ENCODE assay signal across 9 cellular contexts in genomic region chr12:54370218-54370730, GRCh38. TPM values are rescaled to one million over a fixed set of nuclear protein-coding genes. Genes with fewer than 3 reads are reported as not detected.
DNase-seq lines count a peak whose midpoint lies in the region; ATAC-seq and TF ChIP-seq lines count a peak whose summit lies in the region.
"Had no signal": no experiment of that assay in that cellular context is flagged by ENCODE, and none has a peak within 500 bp of the region (broad histone marks: within the 10 kb centered on the region; RNA-seq: fewer than 3 reads in every experiment).

No MANE protein-coding gene starts in this region.

- intact Hi-C loops in CD14-positive monocyte (cut with micrococcal nuclease) (loop anchor here in 1 of 2 donors (5.0 kb wide), 1 partner anchor 33 kb away; no protein-coding TSS in a partner anchor), head of caudate nucleus (cut with DNase I) (no loop called here)

- TF ChIP-seq CTCF in CD14-positive monocyte (IDR thresholded peaks at IDR 0.05): peak; percentile 66

- peak overlapping the region in 1 of 7 donors; percentile 26 for H3K27ac Mint-ChIP-seq in CD14-positive monocyte
- no peak overlapping the region for H3K27ac Mint-ChIP-seq in activated T-cell treated with anti-CD3 and anti-CD28 coated beads, Interleukin-2, amount 50 U/mL, for 24 hours

- H3K27me3 Mint-ChIP-seq in CD14-positive monocyte (ENCODE audit: low read depth in 3 of 3): peaks cover 0 to 2% (median 0%) of the 10 kb centered on the region in 3 donors
- no peaks in the 10 kb centered on the region for H3K27me3 Mint-ChIP-seq in activated T-cell treated with anti-CD3 and anti-CD28 coated beads, Interleukin-2, amount 50 U/mL, for 24 hours
- H3K27me3 Mint-ChIP-seq: naive thymus-derived CD8-positive, alpha-beta T cell had no signal

- H3K4me1 Mint-ChIP-seq in CD14-positive monocyte: peaks cover 70% of the 10 kb centered on the region
- peaks cover 27% of the 10 kb centered on the region for H3K4me1 Mint-ChIP-seq in activated T-cell treated with anti-CD3 and anti-CD28 coated beads, Interleukin-2, amount 50 U/mL, for 24 hours (ENCODE audit: low read depth)

- peaks cover 0 to 2% (median 0%) of the 10 kb centered on the region in 7 donors for H3K9me3 Mint-ChIP-seq in CD14-positive monocyte
- no peaks in the 10 kb centered on the region for H3K9me3 Mint-ChIP-seq in activated T-cell treated with anti-CD3 and anti-CD28 coated beads, Interleukin-2, amount 50 U/mL, for 24 hours
- H3K9me3 Mint-ChIP-seq: naive thymus-derived CD8-positive, alpha-beta T cell had no signal

- peak; percentile 59 for DNase-seq in CD14-positive monocyte (ENCODE audit: low spot score)
- peak; percentile 70 for DNase-seq in activated T-cell treated with anti-CD3 and anti-CD28 coated beads, Interleukin-2, amount 50 U/mL, for 24 hours
- DNase-seq in head of caudate nucleus: peak in 40 of 42 donors; percentile 39 to 89 (median 74)
- DNase-seq in occipital lobe (lab: John Stamatoyannopoulos, UW): peak; percentile 69
- DNase-seq in HPDE6-E6E7 (ENCODE audit: extremely low spot score): no peak

- ATAC-seq in HG03025 (IDR thresholded peaks at IDR 0.05; ENCODE audit: low FRiP score, unreplicated experiment) (peak; percentile 43), HG03280 (IDR thresholded peaks at IDR 0.05; ENCODE audit: unreplicated experiment) (no peak), GM19324 (IDR thresholded peaks at IDR 0.05; ENCODE audit: low FRiP score, unreplicated experiment) (no peak)
- ATAC-seq: naive thymus-derived CD8-positive, alpha-beta T cell had no signal

- peaks cover 50 to 59% of the 10 kb centered on the region in 2 donors for H3K36me3 Mint-ChIP-seq in CD14-positive monocyte
- H3K36me3 Mint-ChIP-seq in activated T-cell treated with anti-CD3 and anti-CD28 coated beads, Interleukin-2, amount 50 U/mL, for 24 hours (ENCODE audit: low read depth): no peaks in the 10 kb centered on the region
- H3K36me3 Mint-ChIP-seq: naive thymus-derived CD8-positive, alpha-beta T cell had no signal

- H3K4me3 Mint-ChIP-seq in CD14-positive monocyte: no peak overlapping the region
- H3K4me3 Mint-ChIP-seq in activated T-cell treated with anti-CD3 and anti-CD28 coated beads, Interleukin-2, amount 50 U/mL, for 24 hours: peak overlapping the region; percentile 68

RNA-seq across cellular contexts. Expression of gene GPR84, which starts 6.0 kb away (rescaled TPM):
- polyA plus RNA-seq in CD14-positive monocyte: 1 to 10 TPM; 2.4 to 5.6 TPM
- total RNA-seq in occipital lobe: 0.16 TPM
- total RNA-seq: naive thymus-derived CD8-positive, alpha-beta T cell had no signal
- polyA plus RNA-seq: naive thymus-derived CD8-positive, alpha-beta T cell had no signal

RNA-seq across cellular contexts. Expression of gene ZNF385A, which starts 14.3 kb away (rescaled TPM):
- 10 to 100 TPM; 53.9 to 78.3 TPM for polyA plus RNA-seq in CD14-positive monocyte
- total RNA-seq in occipital lobe: 1.1 TPM

RNA-seq across cellular contexts. Expression of gene COPZ1, which starts 45.3 kb away (rescaled TPM):
- polyA plus RNA-seq in CD14-positive monocyte: 100 to 1,000 TPM; 176 to 190 TPM
- total RNA-seq in occipital lobe: 47.1 TPM

RNA-seq across cellular contexts. Expression of gene ITGA5, which starts 48.8 kb away (rescaled TPM):
- 10 to 100 TPM; 85.5 to 99.4 TPM for polyA plus RNA-seq in CD14-positive monocyte
- 5.1 TPM for total RNA-seq in occipital lobe
